In genomic region chr6:149963462-149964242, GRCh38 we compare ENCODE assay signal across 8 cellular contexts. TPM values are rescaled to one million over a fixed set of nuclear protein-coding genes. Genes with fewer than 3 reads are reported as not detected.
DNase-seq lines count a peak whose midpoint lies in the region; ATAC-seq and TF ChIP-seq lines count a peak whose summit lies in the region.

A gene with protein sequence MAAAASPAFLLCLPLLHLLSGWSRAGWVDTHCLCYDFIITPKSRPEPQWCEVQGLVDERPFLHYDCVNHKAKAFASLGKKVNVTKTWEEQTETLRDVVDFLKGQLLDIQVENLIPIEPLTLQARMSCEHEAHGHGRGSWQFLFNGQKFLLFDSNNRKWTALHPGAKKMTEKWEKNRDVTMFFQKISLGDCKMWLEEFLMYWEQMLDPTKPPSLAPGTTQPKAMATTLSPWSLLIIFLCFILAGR (plus strand): TSS chr6:149963943. CDS start chr6:149964050, 107 bp downstream.

- peak; percentile 66 for DNase-seq in AG04450 (ENCODE audit: low read depth, low spot score)
- peak; percentile 66 for DNase-seq in LNCaP clone FGC (ENCODE audit: low read depth)
- peak; percentile 59 to 79 for DNase-seq in SJSA1 (ENCODE audit: low read depth in 1 of 2, low spot score in 2 of 2)
- peak; percentile 87 for DNase-seq in activated naive CD4-positive, alpha-beta T cell treated with Interleukin-2 at 50 U/mL for 16 hours
- peak; percentile 94 for DNase-seq in glutamatergic neuron
- peak; percentile 95 for DNase-seq in osteocyte (ENCODE audit: extremely low spot score, unreplicated experiment)

- H3K27me3 ChIP-seq in AG04450 (ENCODE audit: control insufficient read depth, insufficient read depth, low read length) (peaks cover 43% of the 10 kb centered on the region), SJSA1 (replicated peaks) (peaks cover 41% of the 10 kb centered on the region), thymus (ENCODE audit: control insufficient read depth, insufficient read depth) (peaks cover 29% of the 10 kb centered on the region)

- H3K4me3 Mint-ChIP-seq in glutamatergic neuron (ENCODE audit: unreplicated experiment): peak within 1 kb of the TSS; percentile 99
- peak within 1 kb of the TSS; percentile 84 for H3K4me3 Mint-ChIP-seq in osteocyte (ENCODE audit: unreplicated experiment)

- H3K9me3 ChIP-seq in AG04450 (ENCODE audit: control insufficient read depth, insufficient read depth, low read length) (no peaks in the 10 kb centered on the region; the same call in 1 of the 2 replicates), SJSA1 (replicated peaks) (no peaks in the 10 kb centered on the region), thymus (ENCODE audit: control insufficient read depth) (peaks cover 1% of the 10 kb centered on the region)

- H3K36me3 Mint-ChIP-seq in glutamatergic neuron (ENCODE audit: unreplicated experiment) (peaks cover 9% of the 10 kb centered on the region), osteocyte (ENCODE audit: unreplicated experiment) (no peaks in the 10 kb centered on the region)

- H3K36me3 ChIP-seq in SJSA1 (no peaks in the 10 kb centered on the region), thymus (ENCODE audit: control insufficient read depth, insufficient read depth) (no peaks in the 10 kb centered on the region)

- WGBS in thymus: under 1% methylated on average over 57 of the region's 57 CpGs

- peak; percentile 69 for ATAC-seq in GM19438 (IDR thresholded peaks at IDR 0.05; ENCODE audit: low read depth, unreplicated experiment)

- peaks cover 8% of the 10 kb centered on the region for H3K9me3 Mint-ChIP-seq in glutamatergic neuron (ENCODE audit: unreplicated experiment)
- H3K9me3 Mint-ChIP-seq in osteocyte (ENCODE audit: unreplicated experiment): no peaks in the 10 kb centered on the region

- H3K4me1 Mint-ChIP-seq in glutamatergic neuron (ENCODE audit: low read depth, unreplicated experiment): peaks cover 3% of the 10 kb centered on the region
- H3K4me1 Mint-ChIP-seq in osteocyte (ENCODE audit: unreplicated experiment): peaks cover 23% of the 10 kb centered on the region

- TF ChIP-seq CTCF in AG04450 (IDR thresholded peaks at IDR 0.05; ENCODE audit: low read depth, low read length) (no peak; the same call in 1 of the 2 replicates), LNCaP clone FGC (IDR thresholded peaks at IDR 0.05; ENCODE audit: control insufficient read depth, extremely low read depth, insufficient read depth) (no peak), glutamatergic neuron (IDR thresholded peaks at IDR 0.05; ENCODE audit: partially characterized antibody, unreplicated experiment) (no peak), osteocyte (IDR thresholded peaks at IDR 0.05) (no peak)

- H3K4me1 ChIP-seq in SJSA1 (replicated peaks) (peaks cover 22% of the 10 kb centered on the region), thymus (ENCODE audit: control insufficient read depth, insufficient read depth, low read length) (no peaks in the 10 kb centered on the region)

- H3K27ac Mint-ChIP-seq in glutamatergic neuron (ENCODE audit: unreplicated experiment) (peak within 1 kb of the TSS; percentile 86), osteocyte (ENCODE audit: unreplicated experiment) (peak within 1 kb of the TSS; percentile 89)

- peaks cover 36% of the 10 kb centered on the region for H3K27me3 Mint-ChIP-seq in glutamatergic neuron (ENCODE audit: unreplicated experiment)
- H3K27me3 Mint-ChIP-seq in osteocyte (ENCODE audit: unreplicated experiment): peaks cover 56% of the 10 kb centered on the region

- peak within 1 kb of the TSS; percentile 57 for H3K27ac ChIP-seq in AG04450 (ENCODE audit: low read depth, low read length)
- H3K27ac ChIP-seq in SJSA1: no peak within 1 kb of the TSS
- H3K27ac ChIP-seq in thymus (ENCODE audit: low read depth): no peak within 1 kb of the TSS

- H3K4me3 ChIP-seq in AG04450 (ENCODE audit: low read depth, low read length) (peak within 1 kb of the TSS; percentile 64), LNCaP clone FGC (ENCODE audit: low read depth, low read length) (peak within 1 kb of the TSS; percentile 53), SJSA1 (peak within 1 kb of the TSS; percentile 30), thymus (ENCODE audit: low read length) (peak within 1 kb of the TSS; percentile 58)

- POLR2A ChIA-PET in AG04450 (lab: Yijun Ruan, JAX): no interaction called here

- CTCF ChIA-PET in AG04450 (lab: Charles Lee): interaction anchor here (1.0 kb wide), 1 partner anchor 10 kb away, joined by 3 read pairs; no protein-coding TSS in a partner anchor

RNA-seq across cellular contexts. Expression of the gene that starts here (rescaled TPM):
- polyA plus RNA-seq in AG04450 (2011; rRNA removed) (2.6 and 2.8 TPM in 2 replicates), thymus (0.68 TPM)
- polyA minus RNA-seq in AG04450 (2011; rRNA and poly(A)+ RNA removed): 0.60 and 1.0 TPM in 2 replicates
- 0.03 TPM in 1 of 2 replicates, not detected in the other for total RNA-seq in SJSA1 (2014; rRNA removed; shearing (Covaris generic))
- total RNA-seq in glutamatergic neuron (ENCODE audit: unreplicated experiment) (9.3 TPM), osteocyte (10.7 and 11.5 TPM in 2 replicates)

Comparison
In these comparisons a context has a peak if more than half of its experiments do, and no peak if none do; other contexts are left out.
1. RNA of the gene that starts here (total RNA-seq): 10.7 to 11.5 TPM in osteocyte and 9.3 TPM in glutamatergic neuron (single experiment); 0.03 TPM in SJSA1; every median in the first group is over 10 times any median in the second.
2. Peak in DNase-seq and H3K4me3 ChIP-seq in SJSA1; RNA of the gene not detected or under 1 TPM.
3. Peak in every context shown above with its lines, with median percentiles within 50 percentile points of each other: DNase-seq and H3K4me3 ChIP-seq.